ENCODE assay signal across 10 cellular contexts in the genomic region with DNA sequence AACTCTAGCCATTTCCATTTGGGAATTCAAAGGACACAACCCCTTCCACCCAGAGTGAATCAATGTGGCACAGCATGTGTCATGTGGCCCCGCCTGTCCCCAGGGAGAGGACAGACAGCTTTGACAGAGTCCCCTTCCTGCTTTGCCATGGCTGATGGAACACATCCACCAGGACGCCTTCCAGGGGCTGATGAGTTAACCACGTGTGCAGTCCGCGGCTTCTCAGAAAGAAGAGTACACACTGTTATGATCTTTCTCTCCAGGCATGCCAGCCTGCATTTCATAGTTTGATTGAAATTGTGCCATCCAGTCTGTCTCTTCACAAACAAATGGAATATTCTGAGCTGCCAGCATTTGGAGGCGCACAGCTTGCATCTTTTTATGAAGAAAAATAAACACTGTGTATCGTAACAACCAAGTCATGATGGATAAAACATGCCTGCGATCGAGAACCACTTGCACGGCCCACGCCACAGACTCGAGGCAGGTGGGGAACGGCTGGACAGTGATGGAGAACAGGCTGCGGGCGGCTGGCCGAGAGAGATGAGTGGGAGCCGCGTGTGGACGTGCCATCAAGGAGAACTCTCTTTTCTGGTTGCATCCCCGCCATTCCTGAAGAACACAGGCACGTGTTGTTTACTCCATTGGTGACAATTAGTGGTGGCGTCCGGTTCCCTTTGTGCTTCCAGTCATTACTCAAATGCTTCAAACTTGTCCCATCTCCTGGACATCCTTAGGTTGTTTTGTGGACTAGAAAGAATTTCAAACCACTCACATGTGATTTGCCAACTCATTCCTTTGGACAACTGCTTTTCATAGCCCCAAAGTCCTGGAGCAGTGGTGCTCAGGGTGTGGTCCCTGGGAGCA.
DNase-seq lines count a peak whose midpoint lies in the region; ATAC-seq and TF ChIP-seq lines count a peak whose summit lies in the region.
"Had no signal": no experiment of that assay in that cellular context is flagged by ENCODE, and none has a peak within 500 bp of the region (broad histone marks: within the 10 kb centered on the region; RNA-seq: fewer than 3 reads in every experiment).

No MANE protein-coding gene starts in this region.

- peaks cover 14% of the 10 kb centered on the region for H3K9me3 Mint-ChIP-seq in nephron progenitor cell
- H3K9me3 Mint-ChIP-seq: CD8-positive, alpha-beta memory T cell had no signal

- TF ChIP-seq CTCF in AG10803 (conservative IDR thresholded peaks at IDR 0.05; ENCODE audit: low read length), result no peak
- TF ChIP-seq CTCF in LNCaP clone FGC (IDR thresholded peaks at IDR 0.05; ENCODE audit: control insufficient read depth, extremely low read depth, insufficient read depth), result no peak
- no peak for TF ChIP-seq CTCF in nephron progenitor cell (IDR thresholded peaks at IDR 0.05)

- peak; percentile 37 for DNase-seq in AG10803 (ENCODE audit: low read depth)
- DNase-seq in LNCaP clone FGC (ENCODE audit: low read depth), result peak; percentile 85
- DNase-seq in fibroblast of gingiva (ENCODE audit: low read depth), result peak; percentile 69
- DNase-seq in nephron progenitor cell, result no peak
- DNase-seq in iPS-NIHi11 (ENCODE audit: low spot score), result no peak
- DNase-seq in H4 (ENCODE audit: low spot score), result no peak
- DNase-seq in DMS153 (lab: John Stamatoyannopoulos, UW), result no peak
- DNase-seq: activated CD4-positive, CD25-positive, alpha-beta regulatory T cell treated with anti-CD3 and anti-CD28 coated beads, Interleukin-2, amount 50 U/mL, for 72 hours; CD8-positive, alpha-beta memory T cell had no signal

- peaks cover 49% of the 10 kb centered on the region for H3K27me3 Mint-ChIP-seq in nephron progenitor cell (ENCODE audit: low read depth, poor library complexity)

- H3K4me3 ChIP-seq in AG10803 (ENCODE audit: low read length) (no peak overlapping the region), LNCaP clone FGC (ENCODE audit: low read depth, low read length) (no peak overlapping the region)

- no peaks in the 10 kb centered on the region for H3K36me3 Mint-ChIP-seq in nephron progenitor cell (ENCODE audit: low read depth)
- H3K36me3 Mint-ChIP-seq: CD8-positive, alpha-beta memory T cell had no signal

- H3K27ac Mint-ChIP-seq in nephron progenitor cell, result no peak overlapping the region

- H3K4me3 Mint-ChIP-seq in nephron progenitor cell, result peak overlapping the region; percentile 82

- H3K4me1 Mint-ChIP-seq in nephron progenitor cell, result peaks cover 22% of the 10 kb centered on the region

- no peak for ATAC-seq in GM21360 (IDR thresholded peaks at IDR 0.05; ENCODE audit: unreplicated experiment)

Comparison
In these comparisons a context has a peak if more than half of its experiments do, and no peak if none do; other contexts are left out.
1. DNase-seq: peak in AG10803 (single experiment), LNCaP clone FGC (single experiment) and fibroblast of gingiva (single experiment); none in nephron progenitor cell (single experiment), iPS-NIHi11 (single experiment), H4 (single experiment) and DMS153 (single experiment).